ENCODE assay signal across 22 cellular contexts in genomic region chr5:38789134-38789533, GRCh38. TPM values are rescaled to one million over a fixed set of nuclear protein-coding genes. Genes with fewer than 3 reads are reported as not detected.
DNase-seq lines count a peak whose midpoint lies in the region; ATAC-seq and TF ChIP-seq lines count a peak whose summit lies in the region.
"Had no signal": no experiment of that assay in that cellular context is flagged by ENCODE, and none has a peak within 500 bp of the region (broad histone marks: within the 10 kb centered on the region; RNA-seq: fewer than 3 reads in every experiment).

No MANE protein-coding gene starts in this region.

- no peaks in the 10 kb centered on the region for H3K27me3 ChIP-seq in RWPE2 (ENCODE audit: insufficient read depth, poor library complexity, severe bottlenecking)
- H3K27me3 ChIP-seq: BE2C had no signal

- peak; percentile 87 for ATAC-seq in RWPE2 (ENCODE audit: low read depth)
- no peak for ATAC-seq in HG02840 (IDR thresholded peaks at IDR 0.05; ENCODE audit: low FRiP score, unreplicated experiment)
- ATAC-seq: HCT116, HepG2 had no signal

- TF ChIP-seq CTCF in RWPE2 (IDR thresholded peaks at IDR 0.05; ENCODE audit: poor library complexity, severe bottlenecking) (no peak), choroid plexus epithelial cell (conservative IDR thresholded peaks at IDR 0.05; ENCODE audit: low read depth, low read length) (no peak), GM13977 (IDR thresholded peaks at IDR 0.05; ENCODE audit: extremely low read depth, insufficient read depth, missing control alignments) (no peak)

- in situ Hi-C loops in GM13977 (cut with MboI; ENCODE audit: low pct_unique_long_range_greater_than_20kb, low sequenced_read_pairs, unreplicated experiment), result no loop called here

- H3K36me3 ChIP-seq in RWPE2 (ENCODE audit: low read depth), result no peaks in the 10 kb centered on the region
- H3K36me3 ChIP-seq: BE2C had no signal

- H3K9me3 ChIP-seq in RWPE2 (ENCODE audit: severe bottlenecking), result no peaks in the 10 kb centered on the region
- H3K9me3 ChIP-seq: BE2C had no signal

- DNase-seq in DMS53 treated with DMSO at 0.1 percent for 48 hours (lab: John Stamatoyannopoulos, UW; ENCODE audit: unreplicated experiment), result peak; percentile 67
- DNase-seq in LHCN-M2 (ENCODE audit: low read depth), result peak; percentile 64
- DNase-seq in RWPE2 (ENCODE audit: low spot score), result no peak
- peak; percentile 29 for DNase-seq in choroid plexus epithelial cell (ENCODE audit: low read depth)
- no peak for DNase-seq in iPS-NIHi7 (ENCODE audit: extremely low spot score)
- DNase-seq in SKM-1 treated with dmso at 0.1 percent for 144 hours (lab: John Stamatoyannopoulos, UW; ENCODE audit: unreplicated experiment), result no peak
- DNase-seq in GM13977 (ENCODE audit: low spot score), result no peak
- DNase-seq: ACHN; BE2C; C1 segment of cervical spinal cord; CD4-positive, CD25-positive, alpha-beta regulatory T cell; CD8-positive, alpha-beta memory T cell; COR-L47; DMS 273 treated with DMSO at 0.1 percent for 48 hours; DMS79 treated with DMSO at 0.1 percent for 48 hours; GF-D8; GOT3; H7; HFFc6 had no signal

- H3K4me3 ChIP-seq in RWPE2 (ENCODE audit: severe bottlenecking) (no peak overlapping the region), choroid plexus epithelial cell (ENCODE audit: low read depth, low read length) (no peak overlapping the region)

- H3K4me1 ChIP-seq in RWPE2 (ENCODE audit: insufficient read depth, poor library complexity, severe bottlenecking), result no peaks in the 10 kb centered on the region
- H3K4me1 ChIP-seq: BE2C had no signal

- H3K27ac ChIP-seq in RWPE2 (ENCODE audit: poor library complexity, severe bottlenecking), result no peak overlapping the region

RNA-seq across cellular contexts. Expression of gene OSMR, which starts 56.7 kb away (rescaled TPM):
- 20.2 and 28.1 TPM in 2 replicates for total RNA-seq in LHCN-M2 (2014; rRNA removed)
- polyA plus RNA-seq in LHCN-M2 (2012), result 13.3 TPM
- total RNA-seq: CD4-positive, CD25-positive, alpha-beta regulatory T cell; CD8-positive, alpha-beta memory T cell had no signal
- polyA plus RNA-seq: CD8-positive, alpha-beta memory T cell had no signal

Comparison
In these comparisons a context has a peak if more than half of its experiments do, and no peak if none do; other contexts are left out.
1. DNase-seq: peak in DMS53 treated with DMSO at 0.1 percent for 48 hours (single experiment), LHCN-M2 (single experiment) and choroid plexus epithelial cell (single experiment); none in RWPE2 (single experiment), iPS-NIHi7 (single experiment), SKM-1 treated with dmso at 0.1 percent for 144 hours (single experiment) and GM13977 (single experiment).